In genomic region chr9:20382460-20383071, GRCh38 we compare ENCODE assay signal across 9 cellular contexts.
DNase-seq lines count a peak whose midpoint lies in the region; ATAC-seq lines count a peak whose summit lies in the region.
"Had no signal": no experiment of that assay in that cellular context is flagged by ENCODE, and none has a peak within 500 bp of the region (broad histone marks: within the 10 kb centered on the region; RNA-seq: fewer than 3 reads in every experiment).

No MANE protein-coding gene starts in this region.

- peak; percentile 70 for ATAC-seq in GM21529 (IDR thresholded peaks at IDR 0.05; ENCODE audit: unreplicated experiment)

- peak; percentile 52 for DNase-seq in GDM1 (lab: John Stamatoyannopoulos, UW)
- DNase-seq in NCI-H146 (lab: John Stamatoyannopoulos, UW) = peak; percentile 35
- DNase-seq in hepatic stellate cell (ENCODE audit: low spot score) = peak; percentile 8
- DNase-seq in NCI-H1105 (lab: John Stamatoyannopoulos, UW) = no peak
- no peak for DNase-seq in cerebellum (ENCODE audit: low spot score)
- no peak for DNase-seq in stimulated activated naive CD4-positive, alpha-beta T cell treated with Interleukin-2 at 50 U/mL for 16 hours (lab: John Stamatoyannopoulos, UW)
- no peak for DNase-seq in DMS79 treated with DMSO at 0.1 percent for 48 hours (lab: John Stamatoyannopoulos, UW)
- DNase-seq: islet precursor cell had no signal

Comparison
In these comparisons a context has a peak if more than half of its experiments do, and no peak if none do; other contexts are left out.
1. DNase-seq: peak in GDM1 (single experiment), NCI-H146 (single experiment) and hepatic stellate cell (single experiment); none in NCI-H1105 (single experiment), cerebellum (single experiment), stimulated activated naive CD4-positive, alpha-beta T cell treated with Interleukin-2 at 50 U/mL for 16 hours (single experiment) and DMS79 treated with DMSO at 0.1 percent for 48 hours (single experiment).